In genomic region chrX:19750028-19750786, GRCh38 we compare ENCODE assay signal across 11 cellular contexts.
A peak's percentile ranks its signal among the peaks of the same experiment; 100 is the strongest.
DNase-seq lines count a peak whose midpoint lies in the region; ATAC-seq, FAIRE-seq and TF ChIP-seq lines count a peak whose summit lies in the region.
"Had no signal": no experiment of that assay in that cellular context is flagged by ENCODE, and none has a peak within 500 bp of the region (broad histone marks: within the 10 kb centered on the region; RNA-seq: fewer than 3 reads in every experiment).

No MANE protein-coding gene starts in this region.

- no peak overlapping the region for H2AFZ ChIP-seq in endothelial cell of umbilical vein (ENCODE audit: low read depth, low read length)

- peaks cover 2% of the 10 kb centered on the region for H3K36me3 ChIP-seq in GM06990 (ENCODE audit: control insufficient read depth, insufficient read depth, low read length)
- H3K36me3 ChIP-seq in KOPT-K1 (ENCODE audit: insufficient read depth, low read length): no peaks in the 10 kb centered on the region
- H3K36me3 ChIP-seq in endothelial cell of umbilical vein (ENCODE audit: control insufficient read depth in 2 of 2, extremely low read depth in 1 of 2, insufficient read depth in 2 of 2, low read length in 2 of 2): no peaks in the 10 kb centered on the region
- no peaks in the 10 kb centered on the region for H3K36me3 ChIP-seq in left lung

- H4K20me1 ChIP-seq in endothelial cell of umbilical vein (replicated peaks; ENCODE audit: control insufficient read depth, extremely low read depth, insufficient read depth, low read length): no peaks in the 10 kb centered on the region

- no TSS peak for BruUV-seq in endothelial cell of umbilical vein (replicated peaks; lab: Mats Ljungman, UMichigan)

- ATAC-seq in GM19395 (IDR thresholded peaks at IDR 0.05; ENCODE audit: unreplicated experiment): peak; percentile 53
- no peak for ATAC-seq in HG03520 (IDR thresholded peaks at IDR 0.05; ENCODE audit: unreplicated experiment)
- no peak for ATAC-seq in left lung

- H3K9me1 ChIP-seq in endothelial cell of umbilical vein (replicated peaks; ENCODE audit: control insufficient read depth, extremely low read depth, insufficient read depth, low read length): no peaks in the 10 kb centered on the region

- H3K4me1 ChIP-seq in endothelial cell of umbilical vein (ENCODE audit: control insufficient read depth, extremely low read depth, insufficient read depth, low read length) (peaks cover 12% of the 10 kb centered on the region), left lung (peaks cover 3 to 36% of the 10 kb centered on the region in 2 donors)

- no peak for TF ChIP-seq POLR2A in endothelial cell of umbilical vein (IDR thresholded peaks at IDR 0.05; ENCODE audit: low read depth, low read length)

- intact Hi-C loops in endothelial cell of umbilical vein (cut with micrococcal nuclease) (no loop called here), left lung (cut with DNase I) (no loop called here)

- FAIRE-seq in endothelial cell of umbilical vein (lab: Jason Lieb, UNC): peak; percentile 64

- H3K27me3 ChIP-seq in GM06990 (replicated peaks; ENCODE audit: control insufficient read depth, insufficient read depth, low read length): no peaks in the 10 kb centered on the region
- H3K27me3 ChIP-seq in endothelial cell of umbilical vein (ENCODE audit: control insufficient read depth in 2 of 2, insufficient read depth in 2 of 2, low read length in 2 of 2): no peaks in the 10 kb centered on the region
- H3K27me3 ChIP-seq in left lung: no peaks in the 10 kb centered on the region

- peak; percentile 61 for DNase-seq in GM06990 (ENCODE audit: extremely low read depth, insufficient read length)
- DNase-seq in endothelial cell of umbilical vein (ENCODE audit: low read depth, low spot score): no peak
- DNase-seq in NCI-H510A (lab: John Stamatoyannopoulos, UW): no peak
- no peak for DNase-seq in activated gamma-delta T cell (lab: John Stamatoyannopoulos, UW)
- no peak for DNase-seq in left lung
- DNase-seq: DMS153; NCI-H524; stimulated activated CD8-positive, alpha-beta memory T cell treated with anti-CD3 and anti-CD28 coated beads, Interleukin-4, amount 100 ng/mL, for 48 hours had no signal

- H3K4me3 ChIP-seq in GM06990 (replicated peaks; ENCODE audit: low read depth, low read length) (no peak overlapping the region), endothelial cell of umbilical vein (replicated peaks in 1 of 3; ENCODE audit: insufficient read depth in 1 of 3, low read depth in 1 of 3, low read length in 3 of 3) (no peak overlapping the region), left lung (no peak overlapping the region)

- no peaks in the 10 kb centered on the region for H3K79me2 ChIP-seq in endothelial cell of umbilical vein (ENCODE audit: control insufficient read depth, insufficient read depth, low read length)

- CTCF ChIA-PET in endothelial cell of umbilical vein (lab: Charles Lee): interaction anchor here (0.8 kb wide), 1 partner anchor 155 kb away, joined by 3 read pairs; no protein-coding TSS in a partner anchor

- H3K9me3 ChIP-seq in KOPT-K1 (ENCODE audit: insufficient read depth, low read length, poor library complexity, severe bottlenecking) (no peaks in the 10 kb centered on the region), endothelial cell of umbilical vein (replicated peaks; ENCODE audit: control insufficient read depth, insufficient read depth, low read length) (no peaks in the 10 kb centered on the region), left lung (no peaks in the 10 kb centered on the region)

- TF ChIP-seq CTCF in GM06990 (IDR thresholded peaks at IDR 0.05; ENCODE audit: insufficient read depth, low read length, poor library complexity, severe bottlenecking): no peak
- no peak for TF ChIP-seq CTCF in endothelial cell of umbilical vein (IDR thresholded peaks at IDR 0.05; ENCODE audit: extremely low read depth in 1 of 2, insufficient read depth in 1 of 2, low read depth in 1 of 2, low read length in 2 of 2)
- TF ChIP-seq CTCF in left lung (IDR thresholded peaks at IDR 0.05): no peak

- peak overlapping the region; percentile 99 for H3K27ac ChIP-seq in KOPT-K1 (ENCODE audit: low read depth, low read length, poor library complexity, severe bottlenecking)
- H3K27ac ChIP-seq in endothelial cell of umbilical vein (ENCODE audit: insufficient read depth, low read depth, low read length): no peak overlapping the region
- no peak overlapping the region for H3K27ac ChIP-seq in left lung

- H3K9ac ChIP-seq in endothelial cell of umbilical vein (replicated peaks; ENCODE audit: extremely low read depth, insufficient read depth, low read length): no peak overlapping the region

- dilution Hi-C loops in endothelial cell of umbilical vein (cut with MboI; ENCODE audit: extremely low pct_ligation_motif_present, low sequenced_read_pairs): no loop called here

- H3K4me2 ChIP-seq in endothelial cell of umbilical vein (ENCODE audit: insufficient read depth, low read length): no peak overlapping the region

- POLR2A ChIA-PET in endothelial cell of umbilical vein (lab: Charles Lee): no interaction called here

TF ChIP-seq in endothelial cell of umbilical vein, 7 proteins besides CTCF, POLR2A, EP300 and RAD21:
- TF ChIP-seq MYC (IDR thresholded peaks at IDR 0.05; ENCODE audit: low read depth, low read length) (no peak), JUN (IDR thresholded peaks at IDR 0.05; ENCODE audit: borderline replicate concordance, insufficient read depth, insufficient read length, low read depth) (no peak), FOS (IDR thresholded peaks at IDR 0.05; ENCODE audit: borderline replicate concordance, insufficient read depth, low read length) (no peak), EZH2 (IDR thresholded peaks at IDR 0.05; ENCODE audit: borderline replicate concordance, low read depth, low read length, severe bottlenecking) (no peak), GATA2 (IDR thresholded peaks at IDR 0.05; ENCODE audit: insufficient read depth, insufficient read length, low read depth, low read length) (no peak), POLR2AphosphoS5 (IDR thresholded peaks at IDR 0.05; ENCODE audit: insufficient read depth, low read depth, low read length) (no peak), MAX (IDR thresholded peaks at IDR 0.05; ENCODE audit: insufficient read depth, insufficient read length) (no peak)
